In the genomic region with DNA sequence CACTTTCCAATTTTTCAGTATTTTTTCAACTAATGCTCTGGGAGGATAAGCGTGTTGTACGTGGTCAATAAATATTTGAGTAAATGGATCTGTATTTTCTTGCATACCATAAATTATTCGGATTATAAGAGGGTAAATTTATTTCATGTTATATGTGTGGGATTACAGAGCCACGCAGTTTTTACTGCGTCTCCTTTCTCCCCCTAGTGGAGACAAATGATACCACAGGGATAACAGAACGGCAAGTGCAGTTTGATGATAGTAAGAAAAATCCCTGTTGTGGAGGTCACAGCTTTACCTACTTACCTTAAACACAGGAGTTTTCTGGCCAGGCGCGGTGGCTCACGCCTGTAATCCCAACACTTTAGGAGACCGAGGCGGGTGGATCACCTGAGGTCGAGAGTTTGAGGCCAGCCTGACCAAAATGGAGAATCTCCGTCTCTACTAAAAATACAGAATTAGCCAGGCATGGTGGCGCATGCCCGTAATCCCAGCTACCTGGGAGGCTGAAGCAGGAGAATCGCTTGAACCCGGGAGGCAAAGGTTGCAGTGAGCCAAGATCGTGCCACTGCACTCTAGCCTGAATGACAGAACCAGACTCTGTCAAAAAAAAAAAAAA, we compare ENCODE assay signal across 10 cellular contexts. TPM values are rescaled to one million over a fixed set of nuclear protein-coding genes. Genes with fewer than 3 reads are reported as not detected.
DNase-seq lines count a peak whose midpoint lies in the region; ATAC-seq, FAIRE-seq and TF ChIP-seq lines count a peak whose summit lies in the region.
"Had no signal": no experiment of that assay in that cellular context is flagged by ENCODE, and none has a peak within 500 bp of the region (broad histone marks: within the 10 kb centered on the region; RNA-seq: fewer than 3 reads in every experiment).

No MANE protein-coding gene starts in this region.

- no peaks in the 10 kb centered on the region for H3F3A ChIP-seq in PC-3 (ENCODE audit: low read length, unreplicated experiment)

- POLR2A ChIA-PET in PC-3 (lab: Charles Lee; ENCODE audit: unreplicated experiment), result no interaction called here

- no peaks in the 10 kb centered on the region for H3K4me1 ChIP-seq in PC-3 (ENCODE audit: insufficient read depth, low read length)

- H3K36me3 Mint-ChIP-seq in glutamatergic neuron (ENCODE audit: unreplicated experiment), result no peaks in the 10 kb centered on the region

- no peak overlapping the region for H3K9ac ChIP-seq in PC-3 (ENCODE audit: low read length)

- H2AFZ ChIP-seq in PC-3 (ENCODE audit: low read length), result no peak overlapping the region

- FAIRE-seq in A204.1 (lab: Jason Lieb, UNC), result peak; percentile 70
- FAIRE-seq in GM12891 (lab: Jason Lieb, UNC), result peak; percentile 71

- BruUV-seq in PC-3 (replicated peaks; lab: Mats Ljungman, UMichigan), result no TSS peak

- H3K27ac ChIP-seq in PC-3 (ENCODE audit: low read length), result no peak overlapping the region

- H3K9me3 ChIP-seq in PC-3 (ENCODE audit: low read length), result no peaks in the 10 kb centered on the region

- no peak overlapping the region for H3K4me3 ChIP-seq in PC-3 (ENCODE audit: low read length)

- no peak overlapping the region for H3K4me2 ChIP-seq in PC-3 (ENCODE audit: low read length)

- peaks cover 31% of the 10 kb centered on the region for H3K27me3 ChIP-seq in PC-3 (ENCODE audit: low read length)

- peaks cover 3% of the 10 kb centered on the region for H3K9me3 Mint-ChIP-seq in glutamatergic neuron (ENCODE audit: unreplicated experiment)

- H3K27ac Mint-ChIP-seq in glutamatergic neuron (ENCODE audit: unreplicated experiment), result no peak overlapping the region

- H3K27me3 Mint-ChIP-seq in glutamatergic neuron (ENCODE audit: unreplicated experiment), result no peaks in the 10 kb centered on the region

- no peak overlapping the region for H3K4me3 Mint-ChIP-seq in glutamatergic neuron (ENCODE audit: unreplicated experiment)

- H4K20me1 ChIP-seq in PC-3 (ENCODE audit: low read length), result no peaks in the 10 kb centered on the region

- CTCF ChIA-PET in PC-3 (lab: Charles Lee), result no interaction called here

- intact Hi-C loops in PC-3 (cut with micrococcal nuclease), result no loop called here

- DNase-seq in GM12891 (ENCODE audit: insufficient read length, low spot score), result no peak
- DNase-seq in PC-3, result peak; percentile 74
- no peak for DNase-seq in glutamatergic neuron
- no peak for DNase-seq in midbrain (lab: John Stamatoyannopoulos, UW)
- DNase-seq: occipital lobe had no signal

- TF ChIP-seq POLR2A in GM12891 (IDR thresholded peaks at IDR 0.05; ENCODE audit: low read depth, low read length), result no peak

- H3K4me1 Mint-ChIP-seq in glutamatergic neuron (ENCODE audit: low read depth, unreplicated experiment), result no peaks in the 10 kb centered on the region

- H3K9me2 ChIP-seq in PC-3 (replicated peaks; ENCODE audit: low read length), result 0 out of 2 replicates have a peak, but pooled peaks cover 4% of the 10 kb centered on the region

- no peaks in the 10 kb centered on the region for H3K79me2 ChIP-seq in PC-3 (ENCODE audit: low read length)

- TF ChIP-seq CTCF in PC-3 (conservative IDR thresholded peaks at IDR 0.05; ENCODE audit: low read depth, low read length), result peak; percentile 75
- peak; percentile 85 for TF ChIP-seq CTCF in glutamatergic neuron (IDR thresholded peaks at IDR 0.05; ENCODE audit: partially characterized antibody, unreplicated experiment)

- ATAC-seq in PC-3 (peak; percentile 83), GM19395 (IDR thresholded peaks at IDR 0.05; ENCODE audit: unreplicated experiment) (no peak), GM19023 (IDR thresholded peaks at IDR 0.05; ENCODE audit: unreplicated experiment) (no peak), GM19455 (IDR thresholded peaks at IDR 0.05; ENCODE audit: unreplicated experiment) (no peak)

- H3K36me3 ChIP-seq in PC-3 (ENCODE audit: low read depth, low read length), result no peaks in the 10 kb centered on the region

TF ChIP-seq in GM12891, 5 proteins besides CTCF, POLR2A, EP300 and RAD21:
- TF ChIP-seq PAX5 (IDR thresholded peaks at IDR 0.05; ENCODE audit: insufficient read depth, low read length, severe bottlenecking) (no peak), POU2F2 (IDR thresholded peaks at IDR 0.05; ENCODE audit: low read depth, low read length) (no peak), SPI1 (IDR thresholded peaks at IDR 0.05; ENCODE audit: low read depth, low read length) (no peak), POLR2AphosphoS5 (IDR thresholded peaks at IDR 0.05; ENCODE audit: low read depth, low read length) (no peak), TAF1 (IDR thresholded peaks at IDR 0.05; ENCODE audit: low read depth, low read length) (no peak)
TF ChIP-seq in GM12891: peak in this region for 0.

RNA-seq across cellular contexts. Expression of a gene that starts 16.8 kb away (rescaled TPM):
- not detected for polyA plus RNA-seq in GM12891 (2012; ENCODE audit: low read depth, missing spikeins)
- not detected in 2 replicates for total RNA-seq in PC-3 (2014; rRNA removed)
- 1.5 TPM for total RNA-seq in glutamatergic neuron (ENCODE audit: unreplicated experiment)
- total RNA-seq: occipital lobe had no signal
- polyA plus RNA-seq: adipose tissue had no signal

RNA-seq across cellular contexts. Expression of a gene that starts 26.0 kb away (rescaled TPM):
- not detected for polyA plus RNA-seq in GM12891 (2012; ENCODE audit: low read depth, missing spikeins)
- not detected in 2 replicates for total RNA-seq in PC-3 (2014; rRNA removed)
- total RNA-seq in glutamatergic neuron (ENCODE audit: unreplicated experiment), result not detected
- total RNA-seq: occipital lobe had no signal
- polyA plus RNA-seq: adipose tissue had no signal

RNA-seq across cellular contexts. Expression of a gene that starts 35.6 kb away (rescaled TPM):
- not detected for polyA plus RNA-seq in GM12891 (2012; ENCODE audit: low read depth, missing spikeins)
- total RNA-seq in PC-3 (2014; rRNA removed) (not detected in 2 replicates), glutamatergic neuron (ENCODE audit: unreplicated experiment) (not detected)
- total RNA-seq: occipital lobe had no signal
- polyA plus RNA-seq: adipose tissue had no signal

RNA-seq across cellular contexts. Expression of a gene that starts 44.7 kb away (rescaled TPM):
- polyA plus RNA-seq in GM12891 (2012; ENCODE audit: low read depth, missing spikeins), result 0.22 TPM
- total RNA-seq in PC-3 (2014; rRNA removed) (not detected in 2 replicates), glutamatergic neuron (ENCODE audit: unreplicated experiment) (1.5 TPM)
- total RNA-seq: occipital lobe had no signal
- polyA plus RNA-seq: adipose tissue had no signal

RNA-seq across cellular contexts. Expression of a gene that starts 54.1 kb away (rescaled TPM):
- polyA plus RNA-seq in GM12891 (2012; ENCODE audit: low read depth, missing spikeins), result 0.23 TPM
- total RNA-seq in PC-3 (2014; rRNA removed) (not detected in 2 replicates), glutamatergic neuron (ENCODE audit: unreplicated experiment) (1.3 TPM)
- total RNA-seq: occipital lobe had no signal
- polyA plus RNA-seq: adipose tissue had no signal
